In the genomic region with DNA sequence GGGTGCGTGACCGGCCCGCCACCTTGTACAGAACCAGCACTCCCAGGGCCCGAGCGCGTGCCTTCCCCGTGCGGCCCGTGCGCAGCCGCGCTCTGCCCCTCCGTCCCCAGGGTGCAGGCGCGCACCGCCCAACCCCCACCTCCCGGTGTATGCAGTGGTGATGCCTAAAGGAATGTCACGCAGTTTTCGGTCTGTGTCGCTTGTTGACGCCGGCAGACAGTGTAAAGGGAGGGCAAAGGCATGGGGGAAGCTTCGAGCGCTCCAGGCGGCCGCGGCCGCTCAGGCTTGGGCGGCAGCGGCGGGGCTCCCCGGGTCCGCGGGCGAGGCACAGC, we compare ENCODE assay signal across 1 cellular context.
TF ChIP-seq lines count a peak whose summit lies in the region.

No MANE protein-coding gene starts in this region.

TF ChIP-seq in H1, 55 proteins besides CTCF, POLR2A, EP300 and RAD21:
- no peak for TF ChIP-seq CREB1 (IDR thresholded peaks at IDR 0.05)
- TF ChIP-seq POU5F1 (IDR thresholded peaks at IDR 0.05; ENCODE audit: low read depth, low read length): no peak
- TF ChIP-seq SIN3A (conservative IDR thresholded peaks at IDR 0.05 in 1 of 2, IDR thresholded peaks at IDR 0.05 in 1 of 2; ENCODE audit: low read depth in 1 of 2, low read length in 2 of 2): no peak
- TF ChIP-seq MAFK (IDR thresholded peaks at IDR 0.05; ENCODE audit: low read depth, low read length): no peak
- TF ChIP-seq RXRA (IDR thresholded peaks at IDR 0.05; ENCODE audit: insufficient read depth, low read depth, low read length): no peak
- no peak for TF ChIP-seq KDM5A (IDR thresholded peaks at IDR 0.05; ENCODE audit: low read length)
- TF ChIP-seq CHD1 (IDR thresholded peaks at IDR 0.05; ENCODE audit: low read depth, low read length): no peak
- TF ChIP-seq POLR2AphosphoS5 (IDR thresholded peaks at IDR 0.05; ENCODE audit: low read depth, low read length): no peak
- TF ChIP-seq CBX5 (IDR thresholded peaks at IDR 0.05; ENCODE audit: low read depth, low read length): no peak
- TF ChIP-seq RNF2 (IDR thresholded peaks at IDR 0.05; ENCODE audit: borderline replicate concordance, low read depth, low read length, missing control alignments, poor library complexity, severe bottlenecking): no peak
- TF ChIP-seq, protein P1, sequence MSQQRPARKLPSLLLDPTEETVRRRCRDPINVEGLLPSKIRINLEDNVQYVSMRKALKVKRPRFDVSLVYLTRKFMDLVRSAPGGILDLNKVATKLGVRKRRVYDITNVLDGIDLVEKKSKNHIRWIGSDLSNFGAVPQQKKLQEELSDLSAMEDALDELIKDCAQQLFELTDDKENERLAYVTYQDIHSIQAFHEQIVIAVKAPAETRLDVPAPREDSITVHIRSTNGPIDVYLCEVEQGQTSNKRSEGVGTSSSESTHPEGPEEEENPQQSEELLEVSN (IDR thresholded peaks at IDR 0.05): 0 out of 2 replicates have a peak, but pooled peaks have one; percentile 27
- TF ChIP-seq KDM1A (IDR thresholded peaks at IDR 0.05; ENCODE audit: borderline replicate concordance, low read length): no peak
- no peak for TF ChIP-seq SRF (IDR thresholded peaks at IDR 0.05; ENCODE audit: low read depth, low read length)
- TF ChIP-seq, protein P2, sequence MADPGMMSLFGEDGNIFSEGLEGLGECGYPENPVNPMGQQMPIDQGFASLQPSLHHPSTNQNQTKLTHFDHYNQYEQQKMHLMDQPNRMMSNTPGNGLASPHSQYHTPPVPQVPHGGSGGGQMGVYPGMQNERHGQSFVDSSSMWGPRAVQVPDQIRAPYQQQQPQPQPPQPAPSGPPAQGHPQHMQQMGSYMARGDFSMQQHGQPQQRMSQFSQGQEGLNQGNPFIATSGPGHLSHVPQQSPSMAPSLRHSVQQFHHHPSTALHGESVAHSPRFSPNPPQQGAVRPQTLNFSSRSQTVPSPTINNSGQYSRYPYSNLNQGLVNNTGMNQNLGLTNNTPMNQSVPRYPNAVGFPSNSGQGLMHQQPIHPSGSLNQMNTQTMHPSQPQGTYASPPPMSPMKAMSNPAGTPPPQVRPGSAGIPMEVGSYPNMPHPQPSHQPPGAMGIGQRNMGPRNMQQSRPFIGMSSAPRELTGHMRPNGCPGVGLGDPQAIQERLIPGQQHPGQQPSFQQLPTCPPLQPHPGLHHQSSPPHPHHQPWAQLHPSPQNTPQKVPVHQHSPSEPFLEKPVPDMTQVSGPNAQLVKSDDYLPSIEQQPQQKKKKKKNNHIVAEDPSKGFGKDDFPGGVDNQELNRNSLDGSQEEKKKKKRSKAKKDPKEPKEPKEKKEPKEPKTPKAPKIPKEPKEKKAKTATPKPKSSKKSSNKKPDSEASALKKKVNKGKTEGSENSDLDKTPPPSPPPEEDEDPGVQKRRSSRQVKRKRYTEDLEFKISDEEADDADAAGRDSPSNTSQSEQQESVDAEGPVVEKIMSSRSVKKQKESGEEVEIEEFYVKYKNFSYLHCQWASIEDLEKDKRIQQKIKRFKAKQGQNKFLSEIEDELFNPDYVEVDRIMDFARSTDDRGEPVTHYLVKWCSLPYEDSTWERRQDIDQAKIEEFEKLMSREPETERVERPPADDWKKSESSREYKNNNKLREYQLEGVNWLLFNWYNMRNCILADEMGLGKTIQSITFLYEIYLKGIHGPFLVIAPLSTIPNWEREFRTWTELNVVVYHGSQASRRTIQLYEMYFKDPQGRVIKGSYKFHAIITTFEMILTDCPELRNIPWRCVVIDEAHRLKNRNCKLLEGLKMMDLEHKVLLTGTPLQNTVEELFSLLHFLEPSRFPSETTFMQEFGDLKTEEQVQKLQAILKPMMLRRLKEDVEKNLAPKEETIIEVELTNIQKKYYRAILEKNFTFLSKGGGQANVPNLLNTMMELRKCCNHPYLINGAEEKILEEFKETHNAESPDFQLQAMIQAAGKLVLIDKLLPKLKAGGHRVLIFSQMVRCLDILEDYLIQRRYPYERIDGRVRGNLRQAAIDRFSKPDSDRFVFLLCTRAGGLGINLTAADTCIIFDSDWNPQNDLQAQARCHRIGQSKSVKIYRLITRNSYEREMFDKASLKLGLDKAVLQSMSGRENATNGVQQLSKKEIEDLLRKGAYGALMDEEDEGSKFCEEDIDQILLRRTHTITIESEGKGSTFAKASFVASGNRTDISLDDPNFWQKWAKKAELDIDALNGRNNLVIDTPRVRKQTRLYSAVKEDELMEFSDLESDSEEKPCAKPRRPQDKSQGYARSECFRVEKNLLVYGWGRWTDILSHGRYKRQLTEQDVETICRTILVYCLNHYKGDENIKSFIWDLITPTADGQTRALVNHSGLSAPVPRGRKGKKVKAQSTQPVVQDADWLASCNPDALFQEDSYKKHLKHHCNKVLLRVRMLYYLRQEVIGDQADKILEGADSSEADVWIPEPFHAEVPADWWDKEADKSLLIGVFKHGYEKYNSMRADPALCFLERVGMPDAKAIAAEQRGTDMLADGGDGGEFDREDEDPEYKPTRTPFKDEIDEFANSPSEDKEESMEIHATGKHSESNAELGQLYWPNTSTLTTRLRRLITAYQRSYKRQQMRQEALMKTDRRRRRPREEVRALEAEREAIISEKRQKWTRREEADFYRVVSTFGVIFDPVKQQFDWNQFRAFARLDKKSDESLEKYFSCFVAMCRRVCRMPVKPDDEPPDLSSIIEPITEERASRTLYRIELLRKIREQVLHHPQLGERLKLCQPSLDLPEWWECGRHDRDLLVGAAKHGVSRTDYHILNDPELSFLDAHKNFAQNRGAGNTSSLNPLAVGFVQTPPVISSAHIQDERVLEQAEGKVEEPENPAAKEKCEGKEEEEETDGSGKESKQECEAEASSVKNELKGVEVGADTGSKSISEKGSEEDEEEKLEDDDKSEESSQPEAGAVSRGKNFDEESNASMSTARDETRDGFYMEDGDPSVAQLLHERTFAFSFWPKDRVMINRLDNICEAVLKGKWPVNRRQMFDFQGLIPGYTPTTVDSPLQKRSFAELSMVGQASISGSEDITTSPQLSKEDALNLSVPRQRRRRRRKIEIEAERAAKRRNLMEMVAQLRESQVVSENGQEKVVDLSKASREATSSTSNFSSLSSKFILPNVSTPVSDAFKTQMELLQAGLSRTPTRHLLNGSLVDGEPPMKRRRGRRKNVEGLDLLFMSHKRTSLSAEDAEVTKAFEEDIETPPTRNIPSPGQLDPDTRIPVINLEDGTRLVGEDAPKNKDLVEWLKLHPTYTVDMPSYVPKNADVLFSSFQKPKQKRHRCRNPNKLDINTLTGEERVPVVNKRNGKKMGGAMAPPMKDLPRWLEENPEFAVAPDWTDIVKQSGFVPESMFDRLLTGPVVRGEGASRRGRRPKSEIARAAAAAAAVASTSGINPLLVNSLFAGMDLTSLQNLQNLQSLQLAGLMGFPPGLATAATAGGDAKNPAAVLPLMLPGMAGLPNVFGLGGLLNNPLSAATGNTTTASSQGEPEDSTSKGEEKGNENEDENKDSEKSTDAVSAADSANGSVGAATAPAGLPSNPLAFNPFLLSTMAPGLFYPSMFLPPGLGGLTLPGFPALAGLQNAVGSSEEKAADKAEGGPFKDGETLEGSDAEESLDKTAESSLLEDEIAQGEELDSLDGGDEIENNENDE (IDR thresholded peaks at IDR 0.05; ENCODE audit: insufficient replicate concordance, low read length): no peak
- no peak for TF ChIP-seq GTF2F1 (IDR thresholded peaks at IDR 0.05; ENCODE audit: borderline replicate concordance, low read depth, low read length)
- TF ChIP-seq, protein P3, sequence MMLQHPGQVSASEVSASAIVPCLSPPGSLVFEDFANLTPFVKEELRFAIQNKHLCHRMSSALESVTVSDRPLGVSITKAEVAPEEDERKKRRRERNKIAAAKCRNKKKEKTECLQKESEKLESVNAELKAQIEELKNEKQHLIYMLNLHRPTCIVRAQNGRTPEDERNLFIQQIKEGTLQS (IDR thresholded peaks at IDR 0.05; ENCODE audit: insufficient read depth, low read depth, low read length): no peak
- no peak for TF ChIP-seq TAF7 (optimal IDR thresholded peaks at IDR 0.05; ENCODE audit: borderline replicate concordance, low read depth, low read length)
- no peak for TF ChIP-seq SAP30 (IDR thresholded peaks at IDR 0.05; ENCODE audit: insufficient read depth, insufficient replicate concordance, low read length)
- TF ChIP-seq, protein P4, sequence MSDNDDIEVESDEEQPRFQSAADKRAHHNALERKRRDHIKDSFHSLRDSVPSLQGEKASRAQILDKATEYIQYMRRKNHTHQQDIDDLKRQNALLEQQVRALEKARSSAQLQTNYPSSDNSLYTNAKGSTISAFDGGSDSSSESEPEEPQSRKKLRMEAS (IDR thresholded peaks at IDR 0.05): peak; percentile 24
- TF ChIP-seq BRCA1 (IDR thresholded peaks at IDR 0.05; ENCODE audit: low read depth, low read length): no peak
- TF ChIP-seq SIRT6 (IDR thresholded peaks at IDR 0.05; ENCODE audit: low read length): no peak
- peak; percentile 80 for TF ChIP-seq SUZ12 (IDR thresholded peaks at IDR 0.05; ENCODE audit: low read length)
- TF ChIP-seq BCL11A (IDR thresholded peaks at IDR 0.05; ENCODE audit: low read depth in 2 of 2, low read length in 2 of 2): no peak
- TF ChIP-seq EZH2 (IDR thresholded peaks at IDR 0.05; ENCODE audit: low read depth, low read length, severe bottlenecking): peak; percentile 79
- TF ChIP-seq NANOG (IDR thresholded peaks at IDR 0.05; ENCODE audit: insufficient read depth, low read depth, low read length, poor library complexity, severe bottlenecking): no peak
- TF ChIP-seq SP4 (IDR thresholded peaks at IDR 0.05; ENCODE audit: low read length): no peak
- no peak for TF ChIP-seq HDAC6 (IDR thresholded peaks at IDR 0.05; ENCODE audit: low read depth, low read length)
- no peak for TF ChIP-seq ZNF274 (IDR thresholded peaks at IDR 0.05; ENCODE audit: borderline replicate concordance, extremely low read depth, low read length)
